21 cellular contexts compared by ENCODE assay signal in the genomic region with DNA sequence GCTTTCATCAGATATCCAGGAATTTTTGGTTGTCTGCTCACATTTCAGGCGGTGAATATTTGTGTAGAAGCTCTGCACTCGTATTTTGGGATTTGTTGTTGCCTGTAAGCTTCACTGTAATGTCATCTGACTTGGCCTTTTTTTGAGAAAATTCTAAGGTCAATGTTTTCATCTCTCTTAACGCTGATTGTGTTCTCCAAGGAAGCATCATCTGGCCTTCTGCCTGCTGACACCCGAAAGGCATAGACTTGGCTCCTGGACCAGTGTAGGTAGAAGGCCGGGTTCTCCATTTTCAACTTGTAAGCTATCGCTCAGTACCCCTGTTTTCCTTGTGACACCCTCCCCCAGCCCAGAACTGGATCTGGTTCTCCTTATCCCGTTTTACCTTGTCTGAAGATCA. TPM values are rescaled to one million over a fixed set of nuclear protein-coding genes. Genes with fewer than 3 reads are reported as not detected.
DNase-seq lines count a peak whose midpoint lies in the region; ATAC-seq, FAIRE-seq and TF ChIP-seq lines count a peak whose summit lies in the region.
"Had no signal": no experiment of that assay in that cellular context is flagged by ENCODE, and none has a peak within 500 bp of the region (broad histone marks: within the 10 kb centered on the region; RNA-seq: fewer than 3 reads in every experiment).

No MANE protein-coding gene starts in this region.

- H3K79me1 ChIP-seq in H1 (ENCODE audit: low read depth, low read length): no peaks in the 10 kb centered on the region

- no peaks in the 10 kb centered on the region for H3K23me2 ChIP-seq in H1 (ENCODE audit: low read depth, low read length)

- no peak for TF ChIP-seq POLR2A in H1 (IDR thresholded peaks at IDR 0.05; ENCODE audit: control extremely low read depth in 1 of 2, low read depth in 2 of 2, low read length in 2 of 2)

- H2AK5ac ChIP-seq in H1 (ENCODE audit: low read depth, low read length): no peak overlapping the region

- H3K36me3 ChIP-seq in ACC112 (ENCODE audit: insufficient read depth, low read length): no peaks in the 10 kb centered on the region
- no peaks in the 10 kb centered on the region for H3K36me3 ChIP-seq in GM23338 (ENCODE audit: insufficient read depth)
- H3K36me3 ChIP-seq in PC-9 (ENCODE audit: low read depth): no peaks in the 10 kb centered on the region
- no peaks in the 10 kb centered on the region for H3K36me3 ChIP-seq in H1 (ENCODE audit: control insufficient read depth in 2 of 4, insufficient read depth in 4 of 4, low read length in 3 of 4)
- no peaks in the 10 kb centered on the region for H3K36me3 ChIP-seq in osteoblast (ENCODE audit: insufficient read depth, low read length)

- TF ChIP-seq EP300 in H1 (IDR thresholded peaks at IDR 0.05; ENCODE audit: borderline replicate concordance in 1 of 2, low read depth in 2 of 2, low read length in 2 of 2): no peak

- CTCF ChIA-PET in PC-9 (lab: Charles Lee) (interaction anchor here (0.9 kb wide), 1 partner anchor 9 kb away, joined by 3 read pairs; no protein-coding TSS in a partner anchor), H1 (lab: Charles Lee; ENCODE audit: partially characterized antibody) (interaction anchor here (0.7 to 2.0 kb wide), 12 partner anchors 10 to 606 kb away, joined by 3 to 10 read pairs (median 4); no protein-coding TSS in a partner anchor)

- H3K27me3 ChIP-seq in ACC112 (ENCODE audit: insufficient read depth, low read length): no peaks in the 10 kb centered on the region
- no peaks in the 10 kb centered on the region for H3K27me3 ChIP-seq in GM23338 (ENCODE audit: insufficient read depth)
- no peaks in the 10 kb centered on the region for H3K27me3 ChIP-seq in PC-9 (ENCODE audit: insufficient read depth, low read depth)
- no peaks in the 10 kb centered on the region for H3K27me3 ChIP-seq in H1 (replicated peaks in 1 of 4; ENCODE audit: control insufficient read depth in 3 of 4, extremely low read depth in 1 of 4, insufficient read depth in 3 of 4, low read length in 3 of 4)
- no peaks in the 10 kb centered on the region for H3K27me3 ChIP-seq in osteoblast (ENCODE audit: insufficient read depth, low read length)

- no peak overlapping the region for H2BK20ac ChIP-seq in H1 (ENCODE audit: low read length)

- FAIRE-seq in H1 (lab: Jason Lieb, UNC): no peak
- FAIRE-seq: A549, G401.6, GM18507 had no signal

- no peak overlapping the region for H3K14ac ChIP-seq in H1 (ENCODE audit: insufficient read length)

- H3K4me1 Mint-ChIP-seq in GM23338 (no peaks in the 10 kb centered on the region), HFFc6 (ENCODE audit: low read depth) (no peaks in the 10 kb centered on the region)

- H3K27ac ChIP-seq in ACC112 (ENCODE audit: low read depth, low read length) (no peak overlapping the region), GM23338 (ENCODE audit: low read depth) (no peak overlapping the region), PC-9 (no peak overlapping the region), H1 (ENCODE audit: low read depth, low read length) (no peak overlapping the region; the same call in 1 of the 2 replicates), osteoblast (ENCODE audit: low read depth, low read length) (no peak overlapping the region)
- H3K27ac ChIP-seq: A549 had no signal

- no peak overlapping the region for H2BK120ac ChIP-seq in H1 (replicated peaks; ENCODE audit: low read depth, low read length)

- H3K9me3 Mint-ChIP-seq in GM23338 (no peaks in the 10 kb centered on the region), HFFc6 (peaks cover 7% of the 10 kb centered on the region; the same call in 1 of the 2 replicates)

- intact Hi-C loops in PC-9 (cut with micrococcal nuclease; ENCODE audit: unreplicated experiment): loop anchor here (2.0 to 10.0 kb wide), 5 partner anchors 211 to 1141 kb away; partner anchors contain the start of gene IQUB

- BruUV-seq in PC-9 (replicated peaks; lab: Mats Ljungman, UMichigan): no TSS peak

- 82% methylated on average over 7 of the region's 7 CpGs; no CpG with 5 or more reads in 1 of the 2 experiments for WGBS in H1 (ENCODE audit: extremely low coverage in 1 of 2, insufficient coverage in 1 of 2, insufficient read length in 1 of 2, insufficient replicate concordance in 2 of 2, low coverage in 1 of 2, low lambda C conversion rate in 2 of 2, missing lambda C conversion rate in 1 of 2), 2 experiments

- H3K27me3 Mint-ChIP-seq in GM23338 (ENCODE audit: insufficient read depth, low read depth, poor library complexity) (peaks cover 1% of the 10 kb centered on the region), HFFc6 (ENCODE audit: insufficient read depth) (no peaks in the 10 kb centered on the region)
- H3K27me3 Mint-ChIP-seq: CD4-positive, alpha-beta memory T cell had no signal

- no peak overlapping the region for H3K4me2 ChIP-seq in GM23338
- no peak overlapping the region for H3K4me2 ChIP-seq in PC-9
- no peak overlapping the region for H3K4me2 ChIP-seq in H1 (ENCODE audit: insufficient read depth in 1 of 2, low read depth in 2 of 2, low read length in 2 of 2)
- no peak overlapping the region for H3K4me2 ChIP-seq in osteoblast (ENCODE audit: insufficient read depth, low read length)
- H3K4me2 ChIP-seq: A549 had no signal

- DNase-seq in GM23338 (ENCODE audit: low spot score) (no peak), PC-9 (no peak), H1 (ENCODE audit: low read depth in 1 of 2, low spot score in 2 of 2) (no peak), osteoblast (ENCODE audit: insufficient read length, low spot score, missing footprints) (no peak), retina (no peak), HFFc6 (no peak)
- DNase-seq: 8988T; Calu3; CD4-positive, alpha-beta memory T cell; COR-L47; DMS53; DMS79 treated with DMSO at 0.1 percent for 48 hours; GOT3; H7 had no signal

- TF ChIP-seq RAD21 in H1 (IDR thresholded peaks at IDR 0.05 in 1 of 2, conservative IDR thresholded peaks at IDR 0.05 in 1 of 2; ENCODE audit: low read depth in 2 of 2, low read length in 2 of 2): no peak

- H3K18ac ChIP-seq in H1 (ENCODE audit: extremely low read depth, low read length): no peak overlapping the region

- H3K9me3 ChIP-seq in PC-9 (ENCODE audit: insufficient read depth, low read depth): no peaks in the 10 kb centered on the region
- H3K9me3 ChIP-seq in H1 (ENCODE audit: insufficient read depth in 2 of 2, low read depth in 1 of 2, low read length in 1 of 2): no peaks in the 10 kb centered on the region
- H3K9me3 ChIP-seq in osteoblast (ENCODE audit: low read depth, low read length): no peaks in the 10 kb centered on the region
- H3K9me3 ChIP-seq: A549 had no signal

- H2BK12ac ChIP-seq in H1 (ENCODE audit: low read depth, low read length): 0 out of 2 replicates have a peak overlapping the region, but pooled peaks have one; percentile 73

- H3K4me3 ChIP-seq in ACC112 (ENCODE audit: low read depth, low read length) (no peak overlapping the region), GM23338 (no peak overlapping the region), PC-9 (no peak overlapping the region), H1 (ENCODE audit: extremely low read depth in 1 of 4, insufficient read depth in 2 of 4, low read depth in 3 of 4, low read length in 4 of 4) (no peak overlapping the region), osteoblast (ENCODE audit: insufficient read depth, low read length) (no peak overlapping the region)
- H3K4me3 ChIP-seq: A549 had no signal

- H3K4me1 ChIP-seq in ACC112 (ENCODE audit: control insufficient read depth, insufficient read depth, low read length, unreplicated experiment) (no peaks in the 10 kb centered on the region), GM23338 (ENCODE audit: insufficient read depth) (no peaks in the 10 kb centered on the region), PC-9 (replicated peaks; ENCODE audit: insufficient read depth) (no peaks in the 10 kb centered on the region), H1 (replicated peaks in 1 of 4; ENCODE audit: control insufficient read depth in 3 of 4, insufficient read depth in 4 of 4, low read length in 3 of 4) (0 out of 7 replicates have a peak, but pooled peaks cover 0 to 1% (median 0%) of the 10 kb centered on the region in 4 experiments), osteoblast (ENCODE audit: insufficient read depth, low read length) (no peaks in the 10 kb centered on the region)
- H3K4me1 ChIP-seq: A549 had no signal

- no peak overlapping the region for H3K56ac ChIP-seq in H1 (replicated peaks; ENCODE audit: insufficient read length, low read depth, low read length)

- no peak overlapping the region for H3K9ac ChIP-seq in H1 (replicated peaks in 1 of 4; ENCODE audit: extremely low read depth in 1 of 4, low read depth in 3 of 4, low read length in 3 of 4)

- H3K4me3 Mint-ChIP-seq in GM23338 (no peak overlapping the region), HFFc6 (no peak overlapping the region)
- H3K4me3 Mint-ChIP-seq: CD4-positive, alpha-beta memory T cell had no signal

- peak overlapping the region; percentile 42 for H2AFZ ChIP-seq in ACC112 (ENCODE audit: low read length, unreplicated experiment)
- peak overlapping the region; percentile 11; the same call in 1 of the 2 replicates for H2AFZ ChIP-seq in GM23338
- peak overlapping the region; percentile 28; the same call in 1 of the 2 replicates for H2AFZ ChIP-seq in PC-9
- H2AFZ ChIP-seq in H1 (ENCODE audit: low read length): peak overlapping the region; percentile 78
- no peak overlapping the region for H2AFZ ChIP-seq in osteoblast (ENCODE audit: low read length)

- POLR2A ChIA-PET in PC-9 (lab: Charles Lee; ENCODE audit: unreplicated experiment): interaction anchor here (0.6 kb wide), 1 partner anchor 352 kb away, joined by 3 read pairs; no protein-coding TSS in a partner anchor
- POLR2A ChIA-PET in H1 (lab: Charles Lee; ENCODE audit: partially characterized antibody): no interaction called here

- H3F3A ChIP-seq in GM23338 (replicated peaks; ENCODE audit: low read depth): no peaks in the 10 kb centered on the region
- no peaks in the 10 kb centered on the region for H3F3A ChIP-seq in PC-9 (ENCODE audit: insufficient read depth, low read depth)

- H4K20me1 ChIP-seq in GM23338 (replicated peaks; ENCODE audit: insufficient read depth) (no peaks in the 10 kb centered on the region), PC-9 (ENCODE audit: insufficient read depth) (no peaks in the 10 kb centered on the region), H1 (replicated peaks in 1 of 2; ENCODE audit: control insufficient read depth in 1 of 2, insufficient read depth in 2 of 2, low read length in 2 of 2) (no peaks in the 10 kb centered on the region), osteoblast (ENCODE audit: insufficient read depth, low read length) (no peaks in the 10 kb centered on the region)

- TF ChIP-seq CTCF in GM23338 (conservative IDR thresholded peaks at IDR 0.05; ENCODE audit: low read depth in 2 of 2): no peak
- no peak for TF ChIP-seq CTCF in PC-9 (conservative IDR thresholded peaks at IDR 0.05)
- TF ChIP-seq CTCF in H1 (IDR thresholded peaks at IDR 0.05; ENCODE audit: control extremely low read depth in 1 of 3, insufficient read depth in 1 of 3, low read depth in 1 of 3, low read length in 3 of 3): no peak
- TF ChIP-seq CTCF in osteoblast (IDR thresholded peaks at IDR 0.05; ENCODE audit: extremely low read depth, low read depth, low read length): no peak
- TF ChIP-seq CTCF in HFFc6 (IDR thresholded peaks at IDR 0.05): no peak

- no peak overlapping the region for H2BK15ac ChIP-seq in H1 (ENCODE audit: low read length)

- H4K8ac ChIP-seq in H1 (ENCODE audit: extremely low read depth, insufficient read depth, low read length): no peak overlapping the region

- H3K27ac Mint-ChIP-seq in GM23338 (no peak overlapping the region), HFFc6 (no peak overlapping the region)
- H3K27ac Mint-ChIP-seq: CD4-positive, alpha-beta memory T cell had no signal

- H3K4ac ChIP-seq in H1 (replicated peaks; ENCODE audit: insufficient read length, low read depth, low read length): no peak overlapping the region

- H3K23ac ChIP-seq in H1 (ENCODE audit: insufficient read length): no peak overlapping the region

- H3K79me2 ChIP-seq in ACC112 (ENCODE audit: control insufficient read depth, insufficient read depth, low read length, unreplicated experiment): no peaks in the 10 kb centered on the region
- no peaks in the 10 kb centered on the region for H3K79me2 ChIP-seq in GM23338 (replicated peaks; ENCODE audit: insufficient read depth)
- H3K79me2 ChIP-seq in PC-9 (ENCODE audit: low read depth): no peaks in the 10 kb centered on the region
- no peaks in the 10 kb centered on the region for H3K79me2 ChIP-seq in H1 (ENCODE audit: control insufficient read depth in 1 of 2, insufficient read depth in 2 of 2, low read length in 2 of 2)
- no peaks in the 10 kb centered on the region for H3K79me2 ChIP-seq in osteoblast (ENCODE audit: insufficient read depth, low read length)

- no peaks in the 10 kb centered on the region for H3K36me3 Mint-ChIP-seq in GM23338 (ENCODE audit: low read depth)
- no peaks in the 10 kb centered on the region for H3K36me3 Mint-ChIP-seq in HFFc6 (ENCODE audit: low read depth)
- H3K36me3 Mint-ChIP-seq: CD4-positive, alpha-beta memory T cell had no signal

- no peak for ATAC-seq in GM23338
- ATAC-seq: A549, HCT116 had no signal

- no peak overlapping the region for H4K5ac ChIP-seq in H1 (ENCODE audit: insufficient read length, low read depth, low read length)

- no peak overlapping the region for H4K91ac ChIP-seq in H1 (replicated peaks; ENCODE audit: insufficient read length, low read length)

- no peak overlapping the region for H2BK5ac ChIP-seq in H1 (ENCODE audit: low read depth, low read length)

- H3K9me2 ChIP-seq in GM23338 (ENCODE audit: insufficient read depth) (no peaks in the 10 kb centered on the region), PC-9 (ENCODE audit: insufficient read depth) (no peaks in the 10 kb centered on the region)

RNA-seq across cellular contexts. Expression of gene SLC13A1, which starts 44.2 kb away (rescaled TPM):
- total RNA-seq in GM23338 (2014; rRNA removed; shearing (Covaris generic)): not detected in 2 replicates
- polyA plus RNA-seq in GM23338 (2016; fragmentation: Nextera tagmentation; extraction: Ambion mirVana) (not detected in 2 replicates), H1 (2011; rRNA removed) (not detected in 2 replicates)
- total RNA-seq in PC-9 (2021) (not detected in 2 replicates), osteoblast (not detected in 2 replicates)
- total RNA-seq in H1 (2021; fragmentation: NEBNext Ultra II Directional; extraction: Animal tissue kit (Norgen Biotek cat#: 25700)): not detected in 2 replicates
- polyA plus RNA-seq in H1 (2011; cell fraction: cytosol; rRNA removed): not detected
- polyA plus RNA-seq in H1 (2011; cell fraction: nucleus; rRNA removed): not detected
- polyA plus RNA-seq in H1 (2012, experiment 1 of 2): not detected in 4 replicates
- polyA plus RNA-seq in H1 (2012, experiment 2 of 2): not detected
- not detected for polyA plus RNA-seq in H1 (2013, experiment 1 of 2)
- polyA plus RNA-seq in H1 (2013, experiment 2 of 2): not detected
- polyA minus RNA-seq in H1 (2011; rRNA and poly(A)+ RNA removed): not detected in 2 replicates
- polyA minus RNA-seq in H1 (2011; cell fraction: cytosol; rRNA and poly(A)+ RNA removed): not detected
- polyA minus RNA-seq in H1 (2011; cell fraction: nucleus; rRNA and poly(A)+ RNA removed): not detected
- total RNA-seq in HFFc6 (2021; fragmentation: NEBNext Ultra II Directional; extraction: Animal tissue kit (Norgen Biotek cat#: 25700)): not detected
- total RNA-seq: Calu3; CD4-positive, alpha-beta memory T cell; Daoy; H7 had no signal
- polyA plus RNA-seq: A549; BJ; CD4-positive, alpha-beta memory T cell had no signal
